In the genomic region with DNA sequence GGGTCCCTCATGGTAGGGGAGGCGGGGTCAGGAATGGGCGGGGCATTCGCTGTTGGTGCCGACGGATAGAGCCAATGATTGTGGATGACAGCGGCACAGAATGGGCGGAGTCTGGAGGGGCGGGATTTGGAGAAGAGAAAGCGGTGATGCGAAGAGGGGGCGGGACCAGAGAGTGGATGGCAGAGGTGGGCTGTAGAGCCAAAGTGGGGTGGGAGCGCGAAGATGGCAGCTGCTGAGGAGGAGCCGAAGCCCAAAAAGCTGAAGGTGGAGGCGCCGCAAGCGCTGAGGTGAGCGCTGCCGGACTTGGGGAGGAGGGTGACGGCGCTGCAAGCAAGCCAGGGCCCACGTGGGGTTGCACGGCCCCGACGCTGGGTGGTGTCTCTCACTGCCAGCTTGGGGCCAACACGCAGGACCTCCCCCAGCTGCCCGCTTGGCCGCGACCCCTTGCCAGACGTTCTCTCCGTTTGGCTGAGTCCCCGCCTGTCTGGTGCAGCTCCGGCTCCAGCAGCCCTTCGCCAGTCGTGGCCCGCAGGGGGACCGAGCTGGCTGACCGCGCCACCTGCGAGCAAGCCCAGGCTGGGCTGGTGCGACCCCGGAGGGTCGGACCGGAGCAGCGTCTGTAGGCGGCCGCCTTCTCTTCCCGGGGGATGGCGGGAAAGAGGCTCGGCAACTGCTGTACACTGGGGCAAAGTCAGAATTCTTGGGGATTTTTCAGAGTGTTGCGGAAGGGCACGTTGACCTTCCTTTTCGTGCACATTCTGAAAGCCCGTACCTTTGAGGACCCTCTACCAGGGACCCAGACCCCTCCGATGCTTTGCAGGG, we compare ENCODE assay signal across 8 cellular contexts. TPM values are rescaled to one million over a fixed set of nuclear protein-coding genes. Genes with fewer than 3 reads are reported as not detected.
DNase-seq lines count a peak whose midpoint lies in the region; ATAC-seq and TF ChIP-seq lines count a peak whose summit lies in the region.

A gene (plus strand): TSS at position 165 of the 822 bp plus-strand sequence. CDS start 58 bp downstream, at position 223.

- no peaks in the 10 kb centered on the region for H3K9me3 Mint-ChIP-seq in chondrocyte (ENCODE audit: low read depth)

- no peak within 1 kb of the TSS for H3K4me3 Mint-ChIP-seq in chondrocyte (ENCODE audit: unreplicated experiment)

- TF ChIP-seq CTCF in AG09319 (IDR thresholded peaks at IDR 0.05; ENCODE audit: low read depth, low read length), result peak; percentile 34
- peak; percentile 78 for TF ChIP-seq CTCF in chondrocyte (IDR thresholded peaks at IDR 0.05)

- H3K36me3 Mint-ChIP-seq in chondrocyte (ENCODE audit: low read depth), result peaks cover 2% of the 10 kb centered on the region

- H3K27ac Mint-ChIP-seq in chondrocyte (ENCODE audit: unreplicated experiment), result no peak within 1 kb of the TSS

- no peaks in the 10 kb centered on the region for H3K27me3 Mint-ChIP-seq in chondrocyte (ENCODE audit: low read depth)

- peak; percentile 77 for ATAC-seq in GM18870 (IDR thresholded peaks at IDR 0.05; ENCODE audit: unreplicated experiment)
- peak; percentile 81 for ATAC-seq in HG03135 (IDR thresholded peaks at IDR 0.05; ENCODE audit: unreplicated experiment)

- peaks cover 25% of the 10 kb centered on the region for H3K4me1 Mint-ChIP-seq in chondrocyte (ENCODE audit: low read depth)

- DNase-seq in AG09319 (ENCODE audit: extremely low read depth, low read depth) (peak; percentile 92), NCI-H446 treated with DMSO at 0.1 percent for 48 hours (lab: John Stamatoyannopoulos, UW) (peak; percentile 93), chondrocyte (ENCODE audit: low spot score) (peak; percentile 99), kidney tubule cell (ENCODE audit: low spot score) (peak; percentile 97)
- peak; percentile 100 for DNase-seq in activated CD4-positive, alpha-beta T cell treated with anti-CD3 and anti-CD28 coated beads for 24 hours (ENCODE audit: low read depth in 2 of 2)
- peak; percentile 100 for DNase-seq in stimulated activated CD4-positive, alpha-beta T cell treated with anti-CD3 and anti-CD28 coated beads, Interleukin-1b, Interleukin-23, amount 100 ng/mL, for 24 hours (ENCODE audit: low read depth in 4 of 4, low spot score in 1 of 4)

RNA-seq across cellular contexts. Expression of the gene that starts here (rescaled TPM):
- 29.6 to 44.8 TPM (median 31.9 TPM) in 3 replicates for total RNA-seq in chondrocyte

Comparison
In these comparisons a context has a peak if more than half of its experiments do, and no peak if none do; other contexts are left out.
1. Peak in every context shown above with its lines: DNase-seq and ATAC-seq.